Comparison of ENCODE assay signal across 35 cellular contexts in genomic region chr12:114990396-114990795, GRCh38.
"Had no signal": no experiment of that assay in that cellular context is flagged by ENCODE, and none has a peak within 500 bp of the region (broad histone marks: within the 10 kb centered on the region; RNA-seq: fewer than 3 reads in every experiment).

No MANE protein-coding gene starts in this region.

- H3K27me3 ChIP-seq: adrenal gland, body of pancreas, brain microvascular endothelial cell, breast epithelium had no signal

- H3K27ac ChIP-seq: adrenal gland, body of pancreas, brain microvascular endothelial cell, breast epithelium, VCaP had no signal

- DNase-seq: activated B cell treated with CpG ODN at 0.5 μM for 24 hours; activated CD4-positive, alpha-beta memory T cell treated with anti-CD3 and anti-CD28 coated beads for 36 hours; activated CD4-positive, alpha-beta T cell treated with anti-CD3 and anti-CD28 coated beads for 4 hours; activated CD4-positive, alpha-beta T cell treated with anti-CD3 and anti-CD28 coated beads, Interleukin-2, amount 10 ng/mL, durations not matched to agents 24 days and 14 days; activated CD4-positive, alpha-beta T cell treated with anti-CD3 and anti-CD28 coated beads, Interleukin-2, amount 50 U/mL, for 1 hour; activated CD4-positive, alpha-beta T cell treated with anti-CD3 and anti-CD28 coated beads, Interleukin-2, amount 50 U/mL, for 4 hours; activated CD4-positive, CD25-positive, alpha-beta regulatory T cell treated with anti-CD3 and anti-CD28 coated beads, Interleukin-2, amount 50 U/mL, for 72 hours; activated CD8-positive, alpha-beta memory T cell treated with anti-CD3 and anti-CD28 coated beads, Interleukin-2, amount 50 U/mL, for 4 hours; activated CD8-positive, alpha-beta T cell treated with anti-CD3 and anti-CD28 coated beads for 36 hours; activated effector memory CD4-positive, alpha-beta T cell treated with anti-CD3 and anti-CD28 coated beads, Interleukin-2, amount 50 U/mL, for 16 hours; activated gamma-delta T cell treated with Interleukin-2 at 50 U/mL for 16 hours; activated naive CD4-positive, alpha-beta T cell; activated naive CD4-positive, alpha-beta T cell treated with anti-CD3 and anti-CD28 coated beads for 36 hours; activated naive CD4-positive, alpha-beta T cell treated with anti-CD3 and anti-CD28 coated beads, Interleukin-2, amount 50 U/mL, for 16 hours; activated naive CD8-positive, alpha-beta T cell treated with anti-CD3 and anti-CD28 coated beads for 36 hours; activated T-cell treated with anti-CD3 and anti-CD28 coated beads for 4 hours; activated T-cell treated with anti-CD3 and anti-CD28 coated beads, Interleukin-2, amount 50 U/mL, for 1 hour; activated T-cell treated with anti-CD3 and anti-CD28 coated beads, Interleukin-2, amount 50 U/mL, for 4 hours; activated T-cell treated with anti-CD3 and anti-CD28 coated beads, Interleukin-2, amount 50 U/mL, for 72 hours; adrenal gland; amniotic stem cell; aorta; body of pancreas; brain microvascular endothelial cell; central memory CD4-positive, alpha-beta T cell; T-helper 1 cell; T-helper 2 cell; T-helper 9 cell had no signal

- H3K4me1 ChIP-seq: body of pancreas, breast epithelium had no signal

- ATAC-seq: activated CD8-positive, alpha-beta T cell treated with anti-CD3 and anti-CD28 coated beads for 36 hours; activated naive CD4-positive, alpha-beta T cell treated with anti-CD3 and anti-CD28 coated beads, Interleukin-2, amount 50 U/mL, for 72 hours; activated T-cell treated with anti-CD3 and anti-CD28 coated beads, Interleukin-2, amount 50 U/mL, for 4 hours; activated T-cell treated with anti-CD3 and anti-CD28 coated beads, Interleukin-2, amount 50 U/mL, for 72 hours; activated T-helper 17 cell treated with anti-CD3 and anti-CD28 coated beads, Interleukin-2, amount 50 U/mL, for 72 hours; body of pancreas had no signal

- H3K27me3 Mint-ChIP-seq: activated CD4-positive, alpha-beta memory T cell treated with anti-CD3 and anti-CD28 coated beads for 36 hours; activated CD4-positive, alpha-beta T cell treated with anti-CD3 and anti-CD28 coated beads, Interleukin-2, amount 10 ng/mL, durations not matched to agents 24 days and 14 days; activated CD8-positive, alpha-beta T cell treated with anti-CD3 and anti-CD28 coated beads for 36 hours; activated T-helper 17 cell treated with anti-CD3 and anti-CD28 coated beads, Interleukin-2, amount 50 U/mL, for 72 hours had no signal

- H3K4me1 Mint-ChIP-seq: activated B cell treated with CpG ODN at 0.5 μM for 24 hours; activated CD4-positive, alpha-beta T cell treated with anti-CD3 and anti-CD28 coated beads, Interleukin-2, amount 10 ng/mL, durations not matched to agents 24 days and 14 days; activated naive CD8-positive, alpha-beta T cell treated with anti-CD3 and anti-CD28 coated beads for 36 hours; activated T-helper 17 cell treated with anti-CD3 and anti-CD28 coated beads, Interleukin-2, amount 50 U/mL, for 72 hours had no signal

- H3K9me3 ChIP-seq: adrenal gland, body of pancreas, breast epithelium had no signal

- H3K4me3 Mint-ChIP-seq: activated B cell treated with CpG ODN at 0.5 μM for 24 hours; activated CD4-positive, alpha-beta memory T cell treated with anti-CD3 and anti-CD28 coated beads for 36 hours; activated CD4-positive, alpha-beta T cell treated with anti-CD3 and anti-CD28 coated beads, Interleukin-2, amount 10 ng/mL, durations not matched to agents 24 days and 14 days; activated CD8-positive, alpha-beta T cell treated with anti-CD3 and anti-CD28 coated beads for 36 hours; activated naive CD4-positive, alpha-beta T cell treated with anti-CD3 and anti-CD28 coated beads for 36 hours; activated naive CD8-positive, alpha-beta T cell treated with anti-CD3 and anti-CD28 coated beads for 36 hours; activated T-cell treated with anti-CD3 and anti-CD28 coated beads, Interleukin-2, amount 50 U/mL, for 4 hours; activated T-cell treated with anti-CD3 and anti-CD28 coated beads, Interleukin-2, amount 50 U/mL, for 72 hours; activated T-helper 1 cell treated with anti-CD3 and anti-CD28 coated beads, Interleukin-12 subunit alpha, Interleukin-12 subunit beta, Interleukin-2, Interleukin-4 antibody, amounts not matched to agents 30 ng/mL and 10 ng/mL and 1 ng/mL, durations not matched to agents 14 hours and 24 hours and 36 hours; activated T-helper 17 cell treated with anti-CD3 and anti-CD28 coated beads, Interleukin-2, amount 50 U/mL, for 72 hours; T-helper 1 cell treated with Interleukin-12 subunit alpha and Interleukin-12 subunit beta and Interleukin-4 antibody, amounts not matched to agents 30 μg/mL and 1 μg/mL, for 36 hours; T-helper 2 cell treated with Interferon-gamma antibody and Interleukin-4, amounts not matched to agents 5 μg/mL and 100 μg/mL, for 36 hours had no signal

- H3K27ac Mint-ChIP-seq: activated B cell treated with CpG ODN at 0.5 μM for 24 hours; activated CD4-positive, alpha-beta memory T cell treated with anti-CD3 and anti-CD28 coated beads for 36 hours; activated CD4-positive, alpha-beta T cell treated with anti-CD3 and anti-CD28 coated beads, Interleukin-2, amount 10 ng/mL, durations not matched to agents 24 days and 14 days; activated CD8-positive, alpha-beta T cell treated with anti-CD3 and anti-CD28 coated beads for 36 hours; activated naive CD4-positive, alpha-beta T cell treated with anti-CD3 and anti-CD28 coated beads for 36 hours; activated naive CD8-positive, alpha-beta T cell treated with anti-CD3 and anti-CD28 coated beads for 36 hours; activated T-cell treated with anti-CD3 and anti-CD28 coated beads, Interleukin-2, amount 50 U/mL, for 72 hours; activated T-helper 1 cell treated with anti-CD3 and anti-CD28 coated beads, Interleukin-12 subunit alpha, Interleukin-12 subunit beta, Interleukin-2, Interleukin-4 antibody, amounts not matched to agents 30 ng/mL and 10 ng/mL and 1 ng/mL, durations not matched to agents 14 hours and 24 hours and 36 hours; activated T-helper 17 cell treated with anti-CD3 and anti-CD28 coated beads, Interleukin-2, amount 50 U/mL, for 72 hours; T-helper 1 cell treated with Interleukin-12 subunit alpha and Interleukin-12 subunit beta and Interleukin-4 antibody, amounts not matched to agents 30 μg/mL and 1 μg/mL, for 36 hours; T-helper 2 cell treated with Interferon-gamma antibody and Interleukin-4, amounts not matched to agents 5 μg/mL and 100 μg/mL, for 36 hours had no signal

- H3K36me3 Mint-ChIP-seq: activated CD4-positive, alpha-beta memory T cell treated with anti-CD3 and anti-CD28 coated beads for 36 hours; activated naive CD4-positive, alpha-beta T cell treated with anti-CD3 and anti-CD28 coated beads, Interleukin-2, amount 50 U/mL, for 72 hours; activated naive CD8-positive, alpha-beta T cell treated with anti-CD3 and anti-CD28 coated beads for 36 hours had no signal

- H3K4me3 ChIP-seq: adrenal gland, body of pancreas, breast epithelium had no signal

- H3K36me3 ChIP-seq: adrenal gland, brain microvascular endothelial cell, breast epithelium had no signal
